In the genomic region with DNA sequence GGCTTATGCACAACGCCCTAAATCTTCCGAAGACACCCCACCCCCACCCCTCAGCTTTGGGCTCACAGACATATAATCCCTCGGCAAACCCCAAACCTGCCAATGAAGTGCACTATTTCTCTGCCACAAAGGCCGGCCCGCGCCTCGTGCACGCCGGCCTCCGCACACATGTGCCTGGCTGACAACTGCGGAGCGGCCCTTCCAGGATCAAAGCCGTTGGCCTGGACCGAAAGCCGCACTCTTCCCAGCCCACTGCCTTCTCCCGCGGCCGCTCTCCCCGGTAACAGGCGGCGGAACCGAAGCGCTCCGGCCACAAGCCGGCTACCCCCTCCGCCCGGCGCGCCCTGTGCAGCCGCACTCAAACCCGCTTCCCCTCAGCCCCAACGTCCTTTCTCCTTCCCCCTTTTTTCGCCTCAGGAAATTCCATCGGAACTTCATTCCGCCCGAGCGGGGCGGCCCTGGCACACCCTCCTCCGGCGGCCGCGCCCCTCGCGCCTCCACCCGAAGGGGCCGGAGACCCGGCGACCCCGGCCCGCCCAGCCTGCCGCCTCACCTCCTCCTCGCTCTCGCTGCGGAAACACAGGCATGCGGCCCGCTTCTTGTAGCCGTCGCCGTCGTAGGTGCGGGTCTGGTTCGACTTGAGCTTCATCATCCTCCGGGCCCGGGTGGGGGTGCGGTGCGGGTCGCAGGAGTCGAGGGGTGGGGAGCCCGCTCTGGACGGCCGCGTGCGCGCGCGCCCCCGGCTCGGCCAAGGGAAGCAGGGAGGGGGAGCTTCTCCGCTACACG, we compare ENCODE assay signal across 8 cellular contexts. TPM values are rescaled to one million over a fixed set of nuclear protein-coding genes. Genes with fewer than 3 reads are reported as not detected.
DNase-seq lines count a peak whose midpoint lies in the region; ATAC-seq and TF ChIP-seq lines count a peak whose summit lies in the region.

No MANE protein-coding gene starts in this region.

- no peak for TF ChIP-seq EP300 in stomach (IDR thresholded peaks at IDR 0.05)

- no peak overlapping the region for H3K4me3 Mint-ChIP-seq in nephron progenitor cell

- H3K4me3 ChIP-seq in OCI-LY3 (ENCODE audit: low read length) (peak overlapping the region; percentile 94), fibroblast of lung (replicated peaks in 1 of 4; ENCODE audit: control extremely low read depth in 1 of 4, insufficient read depth in 1 of 4, low read depth in 3 of 4, low read length in 4 of 4) (peak overlapping the region; percentile 82 to 96 (median 88)), stomach (peak overlapping the region; percentile 85 to 99 (median 93))

- H3K4me2 ChIP-seq in OCI-LY3 (ENCODE audit: low read length) (peak overlapping the region; percentile 92), fibroblast of lung (ENCODE audit: extremely low read depth, insufficient read depth, low read length) (peak overlapping the region; percentile 93)

- peak; percentile 32 for DNase-seq in COR-L47 (lab: John Stamatoyannopoulos, UW)
- peak; percentile 61 for DNase-seq in HK-2 (ENCODE audit: unreplicated experiment)
- DNase-seq in activated T-cell treated with anti-CD3 and anti-CD28 coated beads, Interleukin-2, amount 50 U/mL, for 48 hours: peak; percentile 74 to 76
- DNase-seq in fibroblast of lung (ENCODE audit: low read depth in 2 of 2): peak; percentile 52 to 60
- DNase-seq in nephron progenitor cell: peak; percentile 69
- peak; percentile 55 for DNase-seq in stomach

- H4K20me1 ChIP-seq in OCI-LY3 (ENCODE audit: insufficient read depth, low read length) (no peaks in the 10 kb centered on the region), fibroblast of lung (ENCODE audit: control insufficient read depth, extremely low read depth, insufficient read depth, low read length) (peaks cover 2% of the 10 kb centered on the region)

- no peak for TF ChIP-seq CTCF in OCI-LY3 (IDR thresholded peaks at IDR 0.05; ENCODE audit: low read depth, low read length)
- no peak for TF ChIP-seq CTCF in fibroblast of lung (conservative IDR thresholded peaks at IDR 0.05 in 1 of 2, IDR thresholded peaks at IDR 0.05 in 1 of 2; ENCODE audit: low read depth in 1 of 2, low read length in 2 of 2)
- no peak for TF ChIP-seq CTCF in nephron progenitor cell (IDR thresholded peaks at IDR 0.05)
- no peak for TF ChIP-seq CTCF in stomach (IDR thresholded peaks at IDR 0.05)

- peaks cover 18% of the 10 kb centered on the region for H3K9me3 Mint-ChIP-seq in nephron progenitor cell

- peaks cover 26% of the 10 kb centered on the region for H3K4me1 Mint-ChIP-seq in nephron progenitor cell

- H3K27me3 Mint-ChIP-seq in nephron progenitor cell (ENCODE audit: low read depth, poor library complexity): peaks cover 5% of the 10 kb centered on the region

- H3K36me3 Mint-ChIP-seq in nephron progenitor cell (ENCODE audit: low read depth): peaks cover 26% of the 10 kb centered on the region

- H3K9me3 ChIP-seq in OCI-LY3 (ENCODE audit: insufficient read depth, low read length): no peaks in the 10 kb centered on the region
- no peaks in the 10 kb centered on the region for H3K9me3 ChIP-seq in fibroblast of lung (ENCODE audit: control insufficient read depth, insufficient read depth, low read depth, low read length)
- peaks cover 0 to 4% (median 2%) of the 10 kb centered on the region in 4 donors for H3K9me3 ChIP-seq in stomach

- H2AFZ ChIP-seq in OCI-LY3 (ENCODE audit: low read depth, low read length): peak overlapping the region; percentile 82
- peak overlapping the region; percentile 81 for H2AFZ ChIP-seq in fibroblast of lung (ENCODE audit: low read length)

- H3K27me3 ChIP-seq in OCI-LY3 (ENCODE audit: low read depth, low read length) (no peaks in the 10 kb centered on the region), fibroblast of lung (ENCODE audit: control insufficient read depth, insufficient read depth, low read length) (no peaks in the 10 kb centered on the region), stomach (no peaks in the 10 kb centered on the region)

- ATAC-seq in GM19455 (IDR thresholded peaks at IDR 0.05; ENCODE audit: unreplicated experiment): peak; percentile 10

- no peak overlapping the region for H3K27ac Mint-ChIP-seq in nephron progenitor cell

- H3K36me3 ChIP-seq in OCI-LY3 (replicated peaks; ENCODE audit: low read depth, low read length) (no peaks in the 10 kb centered on the region), fibroblast of lung (ENCODE audit: control insufficient read depth, insufficient read depth, low read length) (no peaks in the 10 kb centered on the region), stomach (no peaks in the 10 kb centered on the region)

- intact Hi-C loops in stomach (cut with DNase I; ENCODE audit: low total_unique reads): no loop called here

- H3K4me1 ChIP-seq in OCI-LY3 (ENCODE audit: low read length) (peaks cover 8% of the 10 kb centered on the region; the same call in 1 of the 2 replicates), fibroblast of lung (ENCODE audit: control insufficient read depth, extremely low read depth, insufficient read depth, low read length) (peaks cover under 1% of the 10 kb centered on the region), stomach (peaks cover 23 to 54% (median 39%) of the 10 kb centered on the region in 4 donors)

- H3K9ac ChIP-seq in OCI-LY3 (ENCODE audit: low read length) (peak overlapping the region; percentile 90), fibroblast of lung (ENCODE audit: insufficient read depth, low read length) (peak overlapping the region; percentile 78)

- no peak for TF ChIP-seq POLR2A in stomach (IDR thresholded peaks at IDR 0.05)

- peaks cover 50% of the 10 kb centered on the region for H3K79me2 ChIP-seq in OCI-LY3 (ENCODE audit: low read length)
- H3K79me2 ChIP-seq in fibroblast of lung (ENCODE audit: control insufficient read depth, insufficient read depth, low read length): peaks cover 48% of the 10 kb centered on the region

- 0 to 1% (median 0%) methylated on average over 52 to 80 of the region's 80 CpGs for WGBS in stomach, 5 donors

- H3K27ac ChIP-seq in OCI-LY3 (ENCODE audit: low read length) (peak overlapping the region; percentile 69), fibroblast of lung (ENCODE audit: insufficient read depth, low read length) (peak overlapping the region; percentile 76), stomach (peak overlapping the region; percentile 92 to 96 (median 95))

RNA-seq across cellular contexts. Expression of gene NUDT3, which starts 0.6 kb away (rescaled TPM):
- 11.6 and 16.0 TPM in 2 replicates for total RNA-seq in fibroblast of lung
- 23.4 and 27.4 TPM in 2 replicates for polyA plus RNA-seq in fibroblast of lung
- 9.7 and 11.1 TPM in 2 replicates for polyA plus RNA-seq in fibroblast of lung (2012)
- polyA minus RNA-seq in fibroblast of lung (ENCODE audit: low replicate concordance): 10.8 and 11.8 TPM in 2 replicates
- 10 to 100 TPM in 3 of 5 donors, 1 to 10 TPM in 2; 8.8 to 34.0 (median 22.3) TPM for total RNA-seq in stomach
- polyA plus RNA-seq in stomach: 10 to 100 TPM in 2 of 3 donors, 1 to 10 TPM in 1; 8.7 to 13.6 (median 12.6) TPM

RNA-seq across cellular contexts. Expression of gene RPS10, which starts 34.0 kb away (rescaled TPM):
- 1,649 and 1,873 TPM in 2 replicates for total RNA-seq in fibroblast of lung
- 2,883 and 3,469 TPM in 2 replicates for polyA plus RNA-seq in fibroblast of lung
- 2,322 and 2,629 TPM in 2 replicates for polyA plus RNA-seq in fibroblast of lung (2012)
- polyA minus RNA-seq in fibroblast of lung (ENCODE audit: low replicate concordance): 2,669 and 3,796 TPM in 2 replicates
- 1,000 to 10,000 TPM in 4 of 5 donors, 100 to 1,000 TPM in 1; 371 to 2,165 (median 1,796) TPM for total RNA-seq in stomach
- polyA plus RNA-seq in stomach: 1,000 to 10,000 TPM; 3,296 to 4,063 (median 3,349) TPM

Comparison
In these comparisons a context has a peak if more than half of its experiments do, and no peak if none do; other contexts are left out.
1. Peak in every context shown above with its lines: DNase-seq, ATAC-seq, H3K4me3 ChIP-seq and H3K27ac ChIP-seq.